Comparison of ENCODE assay signal across 32 cellular contexts in genomic region chr2:16049406-16049805, GRCh38.
"Had no signal": no experiment of that assay in that cellular context is flagged by ENCODE, and none has a peak within 500 bp of the region (broad histone marks: within the 10 kb centered on the region; RNA-seq: fewer than 3 reads in every experiment).

No MANE protein-coding gene starts in this region.

- H3K27ac Mint-ChIP-seq: activated CD4-positive, alpha-beta T cell treated with anti-CD3 and anti-CD28 coated beads for 36 hours; activated CD4-positive, alpha-beta T cell treated with anti-CD3 and anti-CD28 coated beads, Interleukin-2, amount 10 ng/mL, durations not matched to agents 7 days and 5 days; activated naive CD4-positive, alpha-beta T cell treated with anti-CD3 and anti-CD28 coated beads for 36 hours; activated naive CD4-positive, alpha-beta T cell treated with anti-CD3 and anti-CD28 coated beads, Interleukin-2, amount 50 U/mL, for 72 hours; activated T-helper 1 cell treated with anti-CD3 and anti-CD28 coated beads, Interleukin-12 subunit alpha, Interleukin-12 subunit beta, Interleukin-2, Interleukin-4 antibody, amounts not matched to agents 30 ng/mL and 10 ng/mL and 1 ng/mL, durations not matched to agents 14 hours and 24 hours and 36 hours; T-helper 1 cell treated with Interleukin-12 subunit alpha and Interleukin-12 subunit beta and Interleukin-4 antibody, amounts not matched to agents 30 μg/mL and 1 μg/mL, for 36 hours; T-helper 2 cell treated with Interferon-gamma antibody and Interleukin-4, amounts not matched to agents 5 μg/mL and 100 μg/mL, for 36 hours; WTC11 had no signal

- H3K4me1 ChIP-seq: body of pancreas, breast epithelium, SJSA1 had no signal

- H3K36me3 Mint-ChIP-seq: WTC11 had no signal

- H3K9me3 ChIP-seq: adrenal gland, body of pancreas, breast epithelium, MG63, SJSA1 had no signal

- H3K36me3 ChIP-seq: adrenal gland, breast epithelium, MG63, SJSA1 had no signal

- DNase-seq: activated CD4-positive, alpha-beta T cell treated with anti-CD3 and anti-CD28 coated beads for 36 hours; activated CD4-positive, alpha-beta T cell treated with anti-CD3 and anti-CD28 coated beads, Interleukin-2, amount 10 ng/mL, durations not matched to agents 7 days and 5 days; activated CD4-positive, alpha-beta T cell treated with anti-CD3 and anti-CD28 coated beads, Interleukin-2, amount 50 U/mL, for 48 hours; activated CD8-positive, alpha-beta memory T cell treated with anti-CD3 and anti-CD28 coated beads, Interleukin-2, amount 50 U/mL, for 4 hours; activated gamma-delta T cell treated with Interleukin-2 at 50 U/mL for 16 hours; activated naive CD4-positive, alpha-beta T cell treated with anti-CD3 and anti-CD28 coated beads for 36 hours; activated T-cell treated with anti-CD3 and anti-CD28 coated beads for 4 hours; activated T-cell treated with anti-CD3 and anti-CD28 coated beads, Interleukin-2, amount 50 U/mL, for 4 hours; adrenal gland; body of pancreas; Kasumi-1; KBM-7; MG63; NCI-H1048; NCI-H1436 treated with DMSO at 0.1 percent for 48 hours; NCI-H187 treated with DMSO at 0.1 percent for 48 hours; NCI-H2081; NCI-H2171; NCI-H510A; NCI-H526; OCI-M1; SHP77; SK-N-SH had no signal

- H3K4me3 ChIP-seq: adrenal gland, body of pancreas, breast epithelium, coronary artery, MG63, SJSA1 had no signal

- H3K9ac ChIP-seq: SK-N-SH had no signal

- H3K9me3 Mint-ChIP-seq: activated CD4-positive, alpha-beta T cell treated with anti-CD3 and anti-CD28 coated beads, Interleukin-2, amount 10 ng/mL, durations not matched to agents 7 days and 5 days; activated naive CD4-positive, alpha-beta T cell treated with anti-CD3 and anti-CD28 coated beads for 36 hours; activated naive CD4-positive, alpha-beta T cell treated with anti-CD3 and anti-CD28 coated beads, Interleukin-2, amount 50 U/mL, for 72 hours; activated T-cell treated with anti-CD3 and anti-CD28 coated beads, Interleukin-2, amount 50 U/mL, for 4 hours; activated T-helper 1 cell treated with anti-CD3 and anti-CD28 coated beads, Interleukin-12 subunit alpha, Interleukin-12 subunit beta, Interleukin-2, Interleukin-4 antibody, amounts not matched to agents 30 ng/mL and 10 ng/mL and 1 ng/mL, durations not matched to agents 14 hours and 24 hours and 36 hours; T-helper 1 cell treated with Interleukin-12 subunit alpha and Interleukin-12 subunit beta and Interleukin-4 antibody, amounts not matched to agents 30 μg/mL and 1 μg/mL, for 36 hours; T-helper 2 cell treated with Interferon-gamma antibody and Interleukin-4, amounts not matched to agents 5 μg/mL and 100 μg/mL, for 36 hours had no signal

- H3K4me3 Mint-ChIP-seq: activated CD4-positive, alpha-beta T cell treated with anti-CD3 and anti-CD28 coated beads for 36 hours; activated CD4-positive, alpha-beta T cell treated with anti-CD3 and anti-CD28 coated beads, Interleukin-2, amount 10 ng/mL, durations not matched to agents 7 days and 5 days; activated naive CD4-positive, alpha-beta T cell treated with anti-CD3 and anti-CD28 coated beads for 36 hours; activated T-cell treated with anti-CD3 and anti-CD28 coated beads, Interleukin-2, amount 50 U/mL, for 4 hours; activated T-helper 1 cell treated with anti-CD3 and anti-CD28 coated beads, Interleukin-12 subunit alpha, Interleukin-12 subunit beta, Interleukin-2, Interleukin-4 antibody, amounts not matched to agents 30 ng/mL and 10 ng/mL and 1 ng/mL, durations not matched to agents 14 hours and 24 hours and 36 hours; T-helper 1 cell treated with Interleukin-12 subunit alpha and Interleukin-12 subunit beta and Interleukin-4 antibody, amounts not matched to agents 30 μg/mL and 1 μg/mL, for 36 hours; T-helper 2 cell treated with Interferon-gamma antibody and Interleukin-4, amounts not matched to agents 5 μg/mL and 100 μg/mL, for 36 hours; WTC11 had no signal

- ATAC-seq: activated CD4-positive, alpha-beta T cell treated with anti-CD3 and anti-CD28 coated beads for 36 hours; activated CD4-positive, CD25-positive, alpha-beta regulatory T cell treated with anti-CD3 and anti-CD28 coated beads, Interleukin-2, amount 50 U/mL, for 24 hours; activated naive CD4-positive, alpha-beta T cell treated with anti-CD3 and anti-CD28 coated beads, Interleukin-2, amount 50 U/mL, for 72 hours; activated T-cell treated with anti-CD3 and anti-CD28 coated beads, Interleukin-2, amount 50 U/mL, for 4 hours; body of pancreas had no signal

- H3K27me3 Mint-ChIP-seq: activated CD4-positive, alpha-beta T cell treated with anti-CD3 and anti-CD28 coated beads, Interleukin-2, amount 10 ng/mL, durations not matched to agents 7 days and 5 days had no signal

- H3K27ac ChIP-seq: adrenal gland, body of pancreas, breast epithelium, coronary artery, SJSA1 had no signal

- H3K27me3 ChIP-seq: adrenal gland, body of pancreas, breast epithelium, MG63, SJSA1 had no signal

- H3K4me1 Mint-ChIP-seq: activated CD4-positive, alpha-beta T cell treated with anti-CD3 and anti-CD28 coated beads for 36 hours; activated CD4-positive, alpha-beta T cell treated with anti-CD3 and anti-CD28 coated beads, Interleukin-2, amount 10 ng/mL, durations not matched to agents 7 days and 5 days had no signal
